1 cellular context compared by ENCODE assay signal in the genomic region with DNA sequence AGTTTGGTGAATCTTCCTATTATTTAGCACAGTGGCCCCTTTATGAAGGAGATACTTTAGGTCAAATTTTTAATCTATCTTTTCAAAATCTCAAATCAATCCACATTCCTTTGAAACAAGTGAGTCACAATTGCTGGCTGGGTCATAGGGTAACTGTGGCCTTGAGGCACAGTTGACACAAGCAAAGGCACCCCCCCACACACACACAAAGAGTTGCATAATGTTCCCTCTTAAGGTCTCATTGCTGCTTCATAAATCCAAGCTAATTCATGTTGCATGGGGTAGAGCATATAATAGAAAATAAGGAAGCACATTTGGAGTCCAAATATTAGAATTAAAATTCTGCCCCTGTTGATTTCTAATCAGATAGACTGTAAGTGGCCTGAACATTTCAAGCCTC.
TF ChIP-seq lines count a peak whose summit lies in the region.

No MANE protein-coding gene starts in this region.

TF ChIP-seq in HepG2, 621 proteins besides CTCF, POLR2A, EP300 and RAD21 (continued from another document and continues in another):
- TF ChIP-seq PATZ1 (CRISPR knock-in tag; IDR thresholded peaks at IDR 0.05) (peak; percentile 97), RARA (CRISPR knock-in tag; IDR thresholded peaks at IDR 0.05) (peak; percentile 99), ZNF564 (CRISPR knock-in tag; IDR thresholded peaks at IDR 0.05) (no peak), ARID3A (IDR thresholded peaks at IDR 0.05; ENCODE audit: low read depth, low read length) (peak; percentile 76; the same call in 1 of the 2 replicates), NR2F1 (CRISPR knock-in tag; IDR thresholded peaks at IDR 0.05) (0 out of 4 replicates have a peak, but pooled peaks of 1 of the 2 experiments have one; percentile 47), ZMYM4 (CRISPR knock-in tag; IDR thresholded peaks at IDR 0.05) (0 out of 2 replicates have a peak, but pooled peaks have one; percentile 42), ZNF281 (CRISPR knock-in tag; IDR thresholded peaks at IDR 0.05; ENCODE audit: borderline replicate concordance) (peak; percentile 63; the same call in 1 of the 2 replicates), ZNF614 (CRISPR knock-in tag; IDR thresholded peaks at IDR 0.05; ENCODE audit: borderline replicate concordance) (peak; percentile 69; the same call in 1 of the 2 replicates), ONECUT2 (CRISPR knock-in tag; IDR thresholded peaks at IDR 0.05) (0 out of 2 replicates have a peak, but pooled peaks have one; percentile 39), MIXL1 (CRISPR knock-in tag; IDR thresholded peaks at IDR 0.05) (peak; percentile 71), ATM (IDR thresholded peaks at IDR 0.05; ENCODE audit: borderline replicate concordance) (no peak), AHDC1 (CRISPR knock-in tag; IDR thresholded peaks at IDR 0.05; ENCODE audit: borderline replicate concordance) (peak; percentile 89), CREM (IDR thresholded peaks at IDR 0.05) (peak; percentile 56), CREM (CRISPR knock-in tag; IDR thresholded peaks at IDR 0.05) (no peak), FOXP1 (IDR thresholded peaks at IDR 0.05) (no peak), FOXP1 (CRISPR knock-in tag; IDR thresholded peaks at IDR 0.05) (peak; percentile 61; the same call in 1 of the 2 replicates)
- TF ChIP-seq, protein P1, sequence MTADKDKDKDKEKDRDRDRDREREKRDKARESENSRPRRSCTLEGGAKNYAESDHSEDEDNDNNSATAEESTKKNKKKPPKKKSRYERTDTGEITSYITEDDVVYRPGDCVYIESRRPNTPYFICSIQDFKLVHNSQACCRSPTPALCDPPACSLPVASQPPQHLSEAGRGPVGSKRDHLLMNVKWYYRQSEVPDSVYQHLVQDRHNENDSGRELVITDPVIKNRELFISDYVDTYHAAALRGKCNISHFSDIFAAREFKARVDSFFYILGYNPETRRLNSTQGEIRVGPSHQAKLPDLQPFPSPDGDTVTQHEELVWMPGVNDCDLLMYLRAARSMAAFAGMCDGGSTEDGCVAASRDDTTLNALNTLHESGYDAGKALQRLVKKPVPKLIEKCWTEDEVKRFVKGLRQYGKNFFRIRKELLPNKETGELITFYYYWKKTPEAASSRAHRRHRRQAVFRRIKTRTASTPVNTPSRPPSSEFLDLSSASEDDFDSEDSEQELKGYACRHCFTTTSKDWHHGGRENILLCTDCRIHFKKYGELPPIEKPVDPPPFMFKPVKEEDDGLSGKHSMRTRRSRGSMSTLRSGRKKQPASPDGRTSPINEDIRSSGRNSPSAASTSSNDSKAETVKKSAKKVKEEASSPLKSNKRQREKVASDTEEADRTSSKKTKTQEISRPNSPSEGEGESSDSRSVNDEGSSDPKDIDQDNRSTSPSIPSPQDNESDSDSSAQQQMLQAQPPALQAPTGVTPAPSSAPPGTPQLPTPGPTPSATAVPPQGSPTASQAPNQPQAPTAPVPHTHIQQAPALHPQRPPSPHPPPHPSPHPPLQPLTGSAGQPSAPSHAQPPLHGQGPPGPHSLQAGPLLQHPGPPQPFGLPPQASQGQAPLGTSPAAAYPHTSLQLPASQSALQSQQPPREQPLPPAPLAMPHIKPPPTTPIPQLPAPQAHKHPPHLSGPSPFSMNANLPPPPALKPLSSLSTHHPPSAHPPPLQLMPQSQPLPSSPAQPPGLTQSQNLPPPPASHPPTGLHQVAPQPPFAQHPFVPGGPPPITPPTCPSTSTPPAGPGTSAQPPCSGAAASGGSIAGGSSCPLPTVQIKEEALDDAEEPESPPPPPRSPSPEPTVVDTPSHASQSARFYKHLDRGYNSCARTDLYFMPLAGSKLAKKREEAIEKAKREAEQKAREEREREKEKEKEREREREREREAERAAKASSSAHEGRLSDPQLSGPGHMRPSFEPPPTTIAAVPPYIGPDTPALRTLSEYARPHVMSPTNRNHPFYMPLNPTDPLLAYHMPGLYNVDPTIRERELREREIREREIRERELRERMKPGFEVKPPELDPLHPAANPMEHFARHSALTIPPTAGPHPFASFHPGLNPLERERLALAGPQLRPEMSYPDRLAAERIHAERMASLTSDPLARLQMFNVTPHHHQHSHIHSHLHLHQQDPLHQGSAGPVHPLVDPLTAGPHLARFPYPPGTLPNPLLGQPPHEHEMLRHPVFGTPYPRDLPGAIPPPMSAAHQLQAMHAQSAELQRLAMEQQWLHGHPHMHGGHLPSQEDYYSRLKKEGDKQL (CRISPR knock-in tag; IDR thresholded peaks at IDR 0.05; ENCODE audit: low read depth), result peak; percentile 42; the same call in 1 of the 2 replicates
- TF ChIP-seq, protein P2, sequence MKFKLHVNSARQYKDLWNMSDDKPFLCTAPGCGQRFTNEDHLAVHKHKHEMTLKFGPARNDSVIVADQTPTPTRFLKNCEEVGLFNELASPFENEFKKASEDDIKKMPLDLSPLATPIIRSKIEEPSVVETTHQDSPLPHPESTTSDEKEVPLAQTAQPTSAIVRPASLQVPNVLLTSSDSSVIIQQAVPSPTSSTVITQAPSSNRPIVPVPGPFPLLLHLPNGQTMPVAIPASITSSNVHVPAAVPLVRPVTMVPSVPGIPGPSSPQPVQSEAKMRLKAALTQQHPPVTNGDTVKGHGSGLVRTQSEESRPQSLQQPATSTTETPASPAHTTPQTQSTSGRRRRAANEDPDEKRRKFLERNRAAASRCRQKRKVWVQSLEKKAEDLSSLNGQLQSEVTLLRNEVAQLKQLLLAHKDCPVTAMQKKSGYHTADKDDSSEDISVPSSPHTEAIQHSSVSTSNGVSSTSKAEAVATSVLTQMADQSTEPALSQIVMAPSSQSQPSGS (CRISPR knock-in tag; IDR thresholded peaks at IDR 0.05), result 0 out of 2 replicates have a peak, but pooled peaks have one; percentile 25
- TF ChIP-seq, protein P3, sequence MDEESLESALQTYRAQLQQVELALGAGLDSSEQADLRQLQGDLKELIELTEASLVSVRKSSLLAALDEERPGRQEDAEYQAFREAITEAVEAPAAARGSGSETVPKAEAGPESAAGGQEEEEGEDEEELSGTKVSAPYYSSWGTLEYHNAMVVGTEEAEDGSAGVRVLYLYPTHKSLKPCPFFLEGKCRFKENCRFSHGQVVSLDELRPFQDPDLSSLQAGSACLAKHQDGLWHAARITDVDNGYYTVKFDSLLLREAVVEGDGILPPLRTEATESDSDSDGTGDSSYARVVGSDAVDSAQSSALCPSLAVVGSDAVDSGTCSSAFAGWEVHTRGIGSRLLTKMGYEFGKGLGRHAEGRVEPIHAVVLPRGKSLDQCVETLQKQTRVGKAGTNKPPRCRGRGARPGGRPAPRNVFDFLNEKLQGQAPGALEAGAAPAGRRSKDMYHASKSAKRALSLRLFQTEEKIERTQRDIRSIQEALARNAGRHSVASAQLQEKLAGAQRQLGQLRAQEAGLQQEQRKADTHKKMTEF (CRISPR knock-in tag; IDR thresholded peaks at IDR 0.05), result peak; percentile 42; the same call in 1 of the 2 replicates
- TF ChIP-seq, protein P4, sequence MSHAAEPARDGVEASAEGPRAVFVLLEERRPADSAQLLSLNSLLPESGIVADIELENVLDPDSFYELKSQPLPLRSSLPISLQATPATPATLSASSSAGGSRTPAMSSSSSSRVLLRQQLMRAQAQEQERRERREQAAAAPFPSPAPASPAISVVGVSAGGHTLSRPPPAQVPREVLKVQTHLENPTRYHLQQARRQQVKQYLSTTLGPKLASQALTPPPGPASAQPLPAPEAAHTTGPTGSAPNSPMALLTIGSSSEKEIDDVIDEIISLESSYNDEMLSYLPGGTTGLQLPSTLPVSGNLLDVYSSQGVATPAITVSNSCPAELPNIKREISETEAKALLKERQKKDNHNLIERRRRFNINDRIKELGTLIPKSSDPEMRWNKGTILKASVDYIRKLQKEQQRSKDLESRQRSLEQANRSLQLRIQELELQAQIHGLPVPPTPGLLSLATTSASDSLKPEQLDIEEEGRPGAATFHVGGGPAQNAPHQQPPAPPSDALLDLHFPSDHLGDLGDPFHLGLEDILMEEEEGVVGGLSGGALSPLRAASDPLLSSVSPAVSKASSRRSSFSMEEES (CRISPR knock-in tag; IDR thresholded peaks at IDR 0.05), result peak; percentile 39; the same call in 1 of the 2 replicates
- TF ChIP-seq, protein P5, sequence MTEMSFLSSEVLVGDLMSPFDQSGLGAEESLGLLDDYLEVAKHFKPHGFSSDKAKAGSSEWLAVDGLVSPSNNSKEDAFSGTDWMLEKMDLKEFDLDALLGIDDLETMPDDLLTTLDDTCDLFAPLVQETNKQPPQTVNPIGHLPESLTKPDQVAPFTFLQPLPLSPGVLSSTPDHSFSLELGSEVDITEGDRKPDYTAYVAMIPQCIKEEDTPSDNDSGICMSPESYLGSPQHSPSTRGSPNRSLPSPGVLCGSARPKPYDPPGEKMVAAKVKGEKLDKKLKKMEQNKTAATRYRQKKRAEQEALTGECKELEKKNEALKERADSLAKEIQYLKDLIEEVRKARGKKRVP (CRISPR knock-in tag; IDR thresholded peaks at IDR 0.05), result peak in 1 of 2 experiments; percentile 71; a peak in 2 of 4 replicates
